In the genomic region with DNA sequence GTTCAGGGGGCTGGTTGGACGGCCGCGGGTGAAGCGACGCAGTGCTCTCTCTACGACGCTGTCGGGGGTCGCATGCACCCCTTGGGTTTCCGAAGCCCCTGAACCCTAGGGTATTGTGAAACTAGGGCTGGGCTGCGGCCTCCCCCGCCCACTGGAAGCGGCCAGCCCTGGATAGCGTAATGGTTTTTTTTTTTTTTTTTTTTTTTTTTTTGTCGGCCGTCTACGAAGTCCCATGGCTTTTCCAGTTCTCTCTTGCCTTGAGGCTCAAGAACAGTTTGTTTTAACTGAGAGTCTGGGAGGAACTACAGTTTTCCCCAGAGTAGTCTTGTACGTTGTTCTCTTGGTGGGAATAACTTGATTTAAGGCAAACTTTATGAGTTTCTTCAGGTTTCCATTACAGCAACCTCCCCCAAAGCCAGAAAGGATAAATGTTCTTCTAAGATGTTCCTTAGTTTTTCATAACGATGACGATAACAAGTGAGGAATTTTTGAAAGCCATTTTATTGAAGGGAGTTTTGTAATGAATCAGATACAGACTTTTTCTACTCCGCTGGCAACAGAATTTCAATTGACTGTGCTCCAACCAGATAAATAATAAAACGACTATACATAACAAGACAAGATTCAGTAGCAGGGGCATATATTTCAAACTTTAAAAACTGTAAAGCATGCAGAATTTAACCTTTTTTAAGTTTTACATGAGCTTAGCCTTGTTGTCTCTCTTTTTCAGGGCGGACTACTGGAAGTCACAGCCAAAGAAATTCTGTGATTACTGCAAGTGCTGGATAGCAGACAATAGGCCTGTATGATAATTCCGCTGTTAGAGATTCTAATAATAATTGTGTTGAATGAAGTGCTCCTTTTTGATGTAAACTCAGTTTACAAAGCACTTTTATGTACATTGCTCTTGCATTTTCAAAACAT, we compare ENCODE assay signal across 1 cellular context.
TF ChIP-seq lines count a peak whose summit lies in the region.

No MANE protein-coding gene starts in this region.

TF ChIP-seq in HEK293, 187 proteins besides CTCF, POLR2A, EP300 and RAD21 (continued from another document):
- TF ChIP-seq, protein P1, sequence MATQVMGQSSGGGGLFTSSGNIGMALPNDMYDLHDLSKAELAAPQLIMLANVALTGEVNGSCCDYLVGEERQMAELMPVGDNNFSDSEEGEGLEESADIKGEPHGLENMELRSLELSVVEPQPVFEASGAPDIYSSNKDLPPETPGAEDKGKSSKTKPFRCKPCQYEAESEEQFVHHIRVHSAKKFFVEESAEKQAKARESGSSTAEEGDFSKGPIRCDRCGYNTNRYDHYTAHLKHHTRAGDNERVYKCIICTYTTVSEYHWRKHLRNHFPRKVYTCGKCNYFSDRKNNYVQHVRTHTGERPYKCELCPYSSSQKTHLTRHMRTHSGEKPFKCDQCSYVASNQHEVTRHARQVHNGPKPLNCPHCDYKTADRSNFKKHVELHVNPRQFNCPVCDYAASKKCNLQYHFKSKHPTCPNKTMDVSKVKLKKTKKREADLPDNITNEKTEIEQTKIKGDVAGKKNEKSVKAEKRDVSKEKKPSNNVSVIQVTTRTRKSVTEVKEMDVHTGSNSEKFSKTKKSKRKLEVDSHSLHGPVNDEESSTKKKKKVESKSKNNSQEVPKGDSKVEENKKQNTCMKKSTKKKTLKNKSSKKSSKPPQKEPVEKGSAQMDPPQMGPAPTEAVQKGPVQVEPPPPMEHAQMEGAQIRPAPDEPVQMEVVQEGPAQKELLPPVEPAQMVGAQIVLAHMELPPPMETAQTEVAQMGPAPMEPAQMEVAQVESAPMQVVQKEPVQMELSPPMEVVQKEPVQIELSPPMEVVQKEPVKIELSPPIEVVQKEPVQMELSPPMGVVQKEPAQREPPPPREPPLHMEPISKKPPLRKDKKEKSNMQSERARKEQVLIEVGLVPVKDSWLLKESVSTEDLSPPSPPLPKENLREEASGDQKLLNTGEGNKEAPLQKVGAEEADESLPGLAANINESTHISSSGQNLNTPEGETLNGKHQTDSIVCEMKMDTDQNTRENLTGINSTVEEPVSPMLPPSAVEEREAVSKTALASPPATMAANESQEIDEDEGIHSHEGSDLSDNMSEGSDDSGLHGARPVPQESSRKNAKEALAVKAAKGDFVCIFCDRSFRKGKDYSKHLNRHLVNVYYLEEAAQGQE (tag by site-specific recombination; IDR thresholded peaks at IDR 0.05): peak; percentile 83
- TF ChIP-seq ZSCAN23 (tag by site-specific recombination; IDR thresholded peaks at IDR 0.05): no peak
- no peak for TF ChIP-seq ZNF660 (tag by site-specific recombination; IDR thresholded peaks at IDR 0.05)
- no peak for TF ChIP-seq ZNF664 (tag by site-specific recombination; IDR thresholded peaks at IDR 0.05)
- peak; percentile 69 for TF ChIP-seq ZIC2 (tag by site-specific recombination; IDR thresholded peaks at IDR 0.05)
- no peak for TF ChIP-seq ZNF223 (tag by site-specific recombination; IDR thresholded peaks at IDR 0.05)
- TF ChIP-seq, protein P2, sequence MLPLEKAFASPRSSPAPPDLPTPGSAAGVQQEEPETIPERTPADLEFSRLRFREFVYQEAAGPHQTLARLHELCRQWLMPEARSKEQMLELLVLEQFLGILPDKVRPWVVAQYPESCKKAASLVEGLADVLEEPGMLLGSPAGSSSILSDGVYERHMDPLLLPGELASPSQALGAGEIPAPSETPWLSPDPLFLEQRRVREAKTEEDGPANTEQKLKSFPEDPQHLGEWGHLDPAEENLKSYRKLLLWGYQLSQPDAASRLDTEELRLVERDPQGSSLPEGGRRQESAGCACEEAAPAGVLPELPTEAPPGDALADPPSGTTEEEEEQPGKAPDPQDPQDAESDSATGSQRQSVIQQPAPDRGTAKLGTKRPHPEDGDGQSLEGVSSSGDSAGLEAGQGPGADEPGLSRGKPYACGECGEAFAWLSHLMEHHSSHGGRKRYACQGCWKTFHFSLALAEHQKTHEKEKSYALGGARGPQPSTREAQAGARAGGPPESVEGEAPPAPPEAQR (tag by site-specific recombination; IDR thresholded peaks at IDR 0.05): no peak
- TF ChIP-seq SALL2 (tag by site-specific recombination; IDR thresholded peaks at IDR 0.05; ENCODE audit: borderline replicate concordance): no peak
- TF ChIP-seq, protein P3, sequence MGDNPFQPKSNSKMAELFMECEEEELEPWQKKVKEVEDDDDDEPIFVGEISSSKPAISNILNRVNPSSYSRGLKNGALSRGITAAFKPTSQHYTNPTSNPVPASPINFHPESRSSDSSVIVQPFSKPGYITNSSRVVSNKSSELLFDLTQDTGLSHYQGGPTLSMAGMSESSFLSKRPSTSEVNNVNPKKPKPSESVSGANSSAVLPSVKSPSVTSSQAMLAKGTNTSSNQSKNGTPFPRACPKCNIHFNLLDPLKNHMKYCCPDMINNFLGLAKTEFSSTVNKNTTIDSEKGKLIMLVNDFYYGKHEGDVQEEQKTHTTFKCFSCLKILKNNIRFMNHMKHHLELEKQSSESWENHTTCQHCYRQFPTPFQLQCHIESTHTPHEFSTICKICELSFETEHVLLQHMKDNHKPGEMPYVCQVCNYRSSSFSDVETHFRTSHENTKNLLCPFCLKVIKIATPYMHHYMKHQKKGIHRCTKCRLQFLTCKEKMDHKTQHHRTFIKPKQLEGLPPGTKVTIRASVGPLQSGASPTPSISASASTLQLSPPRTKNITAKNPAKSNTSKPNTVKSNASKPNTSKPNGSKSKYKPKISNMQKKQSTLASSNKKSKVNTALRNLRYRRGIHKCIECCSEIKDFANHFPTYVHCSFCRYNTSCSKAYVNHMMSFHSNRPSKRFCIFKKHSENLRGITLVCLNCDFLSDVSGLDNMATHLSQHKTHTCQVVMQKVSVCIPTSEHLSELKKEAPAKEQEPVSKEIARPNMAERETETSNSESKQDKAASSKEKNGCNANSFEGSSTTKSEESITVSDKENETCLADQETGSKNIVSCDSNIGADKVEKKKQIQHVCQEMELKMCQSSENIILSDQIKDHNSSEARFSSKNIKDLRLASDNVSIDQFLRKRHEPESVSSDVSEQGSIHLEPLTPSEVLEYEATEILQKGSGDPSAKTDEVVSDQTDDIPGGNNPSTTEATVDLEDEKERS (tag by site-specific recombination; IDR thresholded peaks at IDR 0.05): no peak
- TF ChIP-seq, protein P4, sequence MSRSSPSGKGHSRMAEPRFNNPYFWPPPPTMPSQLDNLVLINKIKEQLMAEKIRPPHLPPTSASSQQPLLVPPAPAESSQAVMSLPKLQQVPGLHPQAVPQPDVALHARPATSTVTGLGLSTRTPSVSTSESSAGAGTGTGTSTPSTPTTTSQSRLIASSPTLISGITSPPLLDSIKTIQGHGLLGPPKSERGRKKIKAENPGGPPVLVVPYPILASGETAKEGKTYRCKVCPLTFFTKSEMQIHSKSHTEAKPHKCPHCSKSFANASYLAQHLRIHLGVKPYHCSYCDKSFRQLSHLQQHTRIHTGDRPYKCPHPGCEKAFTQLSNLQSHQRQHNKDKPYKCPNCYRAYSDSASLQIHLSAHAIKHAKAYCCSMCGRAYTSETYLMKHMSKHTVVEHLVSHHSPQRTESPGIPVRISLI (tag by site-specific recombination; IDR thresholded peaks at IDR 0.05): peak; percentile 99
- no peak for TF ChIP-seq ZBTB17 (tag by site-specific recombination; IDR thresholded peaks at IDR 0.05)
- TF ChIP-seq, protein P5, sequence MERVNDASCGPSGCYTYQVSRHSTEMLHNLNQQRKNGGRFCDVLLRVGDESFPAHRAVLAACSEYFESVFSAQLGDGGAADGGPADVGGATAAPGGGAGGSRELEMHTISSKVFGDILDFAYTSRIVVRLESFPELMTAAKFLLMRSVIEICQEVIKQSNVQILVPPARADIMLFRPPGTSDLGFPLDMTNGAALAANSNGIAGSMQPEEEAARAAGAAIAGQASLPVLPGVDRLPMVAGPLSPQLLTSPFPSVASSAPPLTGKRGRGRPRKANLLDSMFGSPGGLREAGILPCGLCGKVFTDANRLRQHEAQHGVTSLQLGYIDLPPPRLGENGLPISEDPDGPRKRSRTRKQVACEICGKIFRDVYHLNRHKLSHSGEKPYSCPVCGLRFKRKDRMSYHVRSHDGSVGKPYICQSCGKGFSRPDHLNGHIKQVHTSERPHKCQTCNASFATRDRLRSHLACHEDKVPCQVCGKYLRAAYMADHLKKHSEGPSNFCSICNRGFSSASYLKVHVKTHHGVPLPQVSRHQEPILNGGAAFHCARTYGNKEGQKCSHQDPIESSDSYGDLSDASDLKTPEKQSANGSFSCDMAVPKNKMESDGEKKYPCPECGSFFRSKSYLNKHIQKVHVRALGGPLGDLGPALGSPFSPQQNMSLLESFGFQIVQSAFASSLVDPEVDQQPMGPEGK (tag by site-specific recombination; IDR thresholded peaks at IDR 0.05): no peak; the same call in 1 of the 2 replicates
- TF ChIP-seq SCRT2 (tag by site-specific recombination; IDR thresholded peaks at IDR 0.05): no peak
- no peak for TF ChIP-seq ZNF354C (tag by site-specific recombination; IDR thresholded peaks at IDR 0.05; ENCODE audit: borderline replicate concordance, low read depth)
- TF ChIP-seq ZNF501 (tag by site-specific recombination; IDR thresholded peaks at IDR 0.05): no peak
- no peak for TF ChIP-seq ZNF677 (tag by site-specific recombination; IDR thresholded peaks at IDR 0.05)
- no peak for TF ChIP-seq HOXA7 (CRISPR knock-in tag; IDR thresholded peaks at IDR 0.05; ENCODE audit: borderline replicate concordance)
- no peak for TF ChIP-seq ZNF155 (tag by site-specific recombination; IDR thresholded peaks at IDR 0.05)
- no peak for TF ChIP-seq ZNF184 (tag by site-specific recombination; IDR thresholded peaks at IDR 0.05)
- TF ChIP-seq ZNF391 (tag by site-specific recombination; IDR thresholded peaks at IDR 0.05; ENCODE audit: borderline replicate concordance, low read depth): 0 out of 2 replicates have a peak, but pooled peaks have one; percentile 11
- no peak for TF ChIP-seq ZNF19 (tag by site-specific recombination; IDR thresholded peaks at IDR 0.05; ENCODE audit: low read depth)
- no peak for TF ChIP-seq ZNF785 (tag by site-specific recombination; IDR thresholded peaks at IDR 0.05)
- TF ChIP-seq GLIS2 (tag by site-specific recombination; IDR thresholded peaks at IDR 0.05): peak; percentile 91
- TF ChIP-seq, protein P6, sequence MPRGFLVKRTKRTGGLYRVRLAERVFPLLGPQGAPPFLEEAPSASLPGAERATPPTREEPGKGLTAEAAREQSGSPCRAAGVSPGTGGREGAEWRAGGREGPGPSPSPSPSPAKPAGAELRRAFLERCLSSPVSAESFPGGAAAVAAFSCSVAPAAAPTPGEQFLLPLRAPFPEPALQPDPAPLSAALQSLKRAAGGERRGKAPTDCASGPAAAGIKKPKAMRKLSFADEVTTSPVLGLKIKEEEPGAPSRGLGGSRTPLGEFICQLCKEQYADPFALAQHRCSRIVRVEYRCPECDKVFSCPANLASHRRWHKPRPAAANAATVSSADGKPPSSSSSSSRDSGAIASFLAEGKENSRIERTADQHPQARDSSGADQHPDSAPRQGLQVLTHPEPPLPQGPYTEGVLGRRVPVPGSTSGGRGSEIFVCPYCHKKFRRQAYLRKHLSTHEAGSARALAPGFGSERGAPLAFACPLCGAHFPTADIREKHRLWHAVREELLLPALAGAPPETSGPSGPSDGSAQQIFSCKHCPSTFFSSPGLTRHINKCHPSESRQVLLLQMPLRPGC (tag by site-specific recombination; IDR thresholded peaks at IDR 0.05): no peak
- peak; percentile 6; the same call in 1 of the 2 replicates for TF ChIP-seq ZNF335 (tag by site-specific recombination; conservative IDR thresholded peaks at IDR 0.05)
- TF ChIP-seq ZFHX2 (tag by site-specific recombination; conservative IDR thresholded peaks at IDR 0.05): peak; percentile 64; the same call in 1 of the 2 replicates
- TF ChIP-seq ZNF132 (tag by site-specific recombination; IDR thresholded peaks at IDR 0.05; ENCODE audit: borderline replicate concordance): no peak
- peak; percentile 19; the same call in 1 of the 2 replicates for TF ChIP-seq ZXDB (tag by site-specific recombination; IDR thresholded peaks at IDR 0.05)
- TF ChIP-seq KLF9 (tag by site-specific recombination; IDR thresholded peaks at IDR 0.05; ENCODE audit: low read depth): 0 out of 2 replicates have a peak, but pooled peaks have one; percentile 14
- TF ChIP-seq, protein P7, sequence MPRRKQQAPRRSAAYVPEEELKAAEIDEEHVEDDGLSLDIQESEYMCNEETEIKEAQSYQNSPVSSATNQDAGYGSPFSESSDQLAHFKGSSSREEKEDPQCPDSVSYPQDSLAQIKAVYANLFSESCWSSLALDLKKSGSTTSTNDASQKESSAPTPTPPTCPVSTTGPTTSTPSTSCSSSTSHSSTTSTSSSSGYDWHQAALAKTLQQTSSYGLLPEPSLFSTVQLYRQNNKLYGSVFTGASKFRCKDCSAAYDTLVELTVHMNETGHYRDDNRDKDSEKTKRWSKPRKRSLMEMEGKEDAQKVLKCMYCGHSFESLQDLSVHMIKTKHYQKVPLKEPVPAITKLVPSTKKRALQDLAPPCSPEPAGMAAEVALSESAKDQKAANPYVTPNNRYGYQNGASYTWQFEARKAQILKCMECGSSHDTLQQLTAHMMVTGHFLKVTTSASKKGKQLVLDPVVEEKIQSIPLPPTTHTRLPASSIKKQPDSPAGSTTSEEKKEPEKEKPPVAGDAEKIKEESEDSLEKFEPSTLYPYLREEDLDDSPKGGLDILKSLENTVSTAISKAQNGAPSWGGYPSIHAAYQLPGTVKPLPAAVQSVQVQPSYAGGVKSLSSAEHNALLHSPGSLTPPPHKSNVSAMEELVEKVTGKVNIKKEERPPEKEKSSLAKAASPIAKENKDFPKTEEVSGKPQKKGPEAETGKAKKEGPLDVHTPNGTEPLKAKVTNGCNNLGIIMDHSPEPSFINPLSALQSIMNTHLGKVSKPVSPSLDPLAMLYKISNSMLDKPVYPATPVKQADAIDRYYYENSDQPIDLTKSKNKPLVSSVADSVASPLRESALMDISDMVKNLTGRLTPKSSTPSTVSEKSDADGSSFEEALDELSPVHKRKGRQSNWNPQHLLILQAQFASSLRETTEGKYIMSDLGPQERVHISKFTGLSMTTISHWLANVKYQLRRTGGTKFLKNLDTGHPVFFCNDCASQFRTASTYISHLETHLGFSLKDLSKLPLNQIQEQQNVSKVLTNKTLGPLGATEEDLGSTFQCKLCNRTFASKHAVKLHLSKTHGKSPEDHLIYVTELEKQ (tag by site-specific recombination; IDR thresholded peaks at IDR 0.05; ENCODE audit: borderline replicate concordance): no peak
- no peak for TF ChIP-seq ZNF600 (tag by site-specific recombination; IDR thresholded peaks at IDR 0.05)
- TF ChIP-seq ZFP3 (tag by site-specific recombination; IDR thresholded peaks at IDR 0.05; ENCODE audit: low read depth): no peak
- TF ChIP-seq KLF16 (tag by site-specific recombination; IDR thresholded peaks at IDR 0.05): no peak
- no peak for TF ChIP-seq ZFP41 (tag by site-specific recombination; IDR thresholded peaks at IDR 0.05; ENCODE audit: borderline replicate concordance)
- TF ChIP-seq, protein P8, sequence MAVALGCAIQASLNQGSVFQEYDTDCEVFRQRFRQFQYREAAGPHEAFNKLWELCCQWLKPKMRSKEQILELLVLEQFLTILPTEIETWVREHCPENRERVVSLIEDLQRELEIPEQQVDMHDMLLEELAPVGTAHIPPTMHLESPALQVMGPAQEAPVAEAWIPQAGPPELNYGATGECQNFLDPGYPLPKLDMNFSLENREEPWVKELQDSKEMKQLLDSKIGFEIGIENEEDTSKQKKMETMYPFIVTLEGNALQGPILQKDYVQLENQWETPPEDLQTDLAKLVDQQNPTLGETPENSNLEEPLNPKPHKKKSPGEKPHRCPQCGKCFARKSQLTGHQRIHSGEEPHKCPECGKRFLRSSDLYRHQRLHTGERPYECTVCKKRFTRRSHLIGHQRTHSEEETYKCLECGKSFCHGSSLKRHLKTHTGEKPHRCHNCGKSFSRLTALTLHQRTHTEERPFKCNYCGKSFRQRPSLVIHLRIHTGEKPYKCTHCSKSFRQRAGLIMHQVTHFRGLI (tag by site-specific recombination; IDR thresholded peaks at IDR 0.05): peak; percentile 75
- TF ChIP-seq KLF7 (tag by site-specific recombination; IDR thresholded peaks at IDR 0.05; ENCODE audit: borderline replicate concordance): peak; percentile 34; the same call in 1 of the 2 replicates
